Comparison of ENCODE assay signal across 1 cellular context in the genomic region with DNA sequence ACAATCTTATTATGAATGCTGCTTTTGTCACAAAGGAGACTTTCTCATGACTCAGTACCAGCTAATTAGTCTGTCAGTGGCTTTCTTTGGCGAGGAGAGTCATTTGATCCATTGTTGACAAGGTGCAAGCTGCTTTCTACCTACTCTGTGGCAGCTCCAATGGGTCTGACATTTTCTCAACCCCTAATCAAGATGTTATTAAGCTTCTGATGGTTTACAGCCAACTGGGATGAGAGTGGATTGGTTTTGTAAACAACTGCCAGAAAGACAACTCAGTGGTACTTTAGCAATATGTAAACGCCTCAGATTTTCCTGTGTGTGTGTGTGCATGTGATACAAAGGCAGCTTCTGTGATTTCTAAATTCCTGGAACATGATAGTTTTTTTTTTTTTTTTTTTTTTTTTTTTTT.
TF ChIP-seq lines count a peak whose summit lies in the region.

No MANE protein-coding gene starts in this region.

TF ChIP-seq in HepG2, 621 proteins besides CTCF, POLR2A, EP300 and RAD21 (continued from another document):
- no peak for TF ChIP-seq BRCA1 (CRISPR knock-in tag; IDR thresholded peaks at IDR 0.05)
- TF ChIP-seq, protein P1, sequence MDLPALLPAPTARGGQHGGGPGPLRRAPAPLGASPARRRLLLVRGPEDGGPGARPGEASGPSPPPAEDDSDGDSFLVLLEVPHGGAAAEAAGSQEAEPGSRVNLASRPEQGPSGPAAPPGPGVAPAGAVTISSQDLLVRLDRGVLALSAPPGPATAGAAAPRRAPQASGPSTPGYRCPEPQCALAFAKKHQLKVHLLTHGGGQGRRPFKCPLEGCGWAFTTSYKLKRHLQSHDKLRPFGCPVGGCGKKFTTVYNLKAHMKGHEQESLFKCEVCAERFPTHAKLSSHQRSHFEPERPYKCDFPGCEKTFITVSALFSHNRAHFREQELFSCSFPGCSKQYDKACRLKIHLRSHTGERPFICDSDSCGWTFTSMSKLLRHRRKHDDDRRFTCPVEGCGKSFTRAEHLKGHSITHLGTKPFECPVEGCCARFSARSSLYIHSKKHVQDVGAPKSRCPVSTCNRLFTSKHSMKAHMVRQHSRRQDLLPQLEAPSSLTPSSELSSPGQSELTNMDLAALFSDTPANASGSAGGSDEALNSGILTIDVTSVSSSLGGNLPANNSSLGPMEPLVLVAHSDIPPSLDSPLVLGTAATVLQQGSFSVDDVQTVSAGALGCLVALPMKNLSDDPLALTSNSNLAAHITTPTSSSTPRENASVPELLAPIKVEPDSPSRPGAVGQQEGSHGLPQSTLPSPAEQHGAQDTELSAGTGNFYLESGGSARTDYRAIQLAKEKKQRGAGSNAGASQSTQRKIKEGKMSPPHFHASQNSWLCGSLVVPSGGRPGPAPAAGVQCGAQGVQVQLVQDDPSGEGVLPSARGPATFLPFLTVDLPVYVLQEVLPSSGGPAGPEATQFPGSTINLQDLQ (CRISPR knock-in tag; IDR thresholded peaks at IDR 0.05) = no peak
- TF ChIP-seq SOX13 (IDR thresholded peaks at IDR 0.05) = no peak
- peak in 1 of 2 experiments; percentile 21; a peak in 1 of 4 replicates for TF ChIP-seq SOX13 (CRISPR knock-in tag; conservative IDR thresholded peaks at IDR 0.05 in 1 of 2, IDR thresholded peaks at IDR 0.05 in 1 of 2)
- peak; percentile 39; the same call in 1 of the 2 replicates for TF ChIP-seq FOSL2 (CRISPR knock-in tag; IDR thresholded peaks at IDR 0.05)
- no peak for TF ChIP-seq FOXA1 (IDR thresholded peaks at IDR 0.05)
- peak; percentile 62 for TF ChIP-seq FOXA1 (CRISPR knock-in tag; IDR thresholded peaks at IDR 0.05)
- TF ChIP-seq ARNT (IDR thresholded peaks at IDR 0.05) = no peak
- no peak for TF ChIP-seq DNMT1 (CRISPR knock-in tag; IDR thresholded peaks at IDR 0.05)
- no peak for TF ChIP-seq ZNF317 (CRISPR knock-in tag; IDR thresholded peaks at IDR 0.05)
- TF ChIP-seq FOXP1 (IDR thresholded peaks at IDR 0.05) = no peak
- peak; percentile 26; the same call in 1 of the 2 replicates for TF ChIP-seq FOXP1 (CRISPR knock-in tag; IDR thresholded peaks at IDR 0.05)
- 0 out of 2 replicates have a peak, but pooled peaks have one; percentile 35 for TF ChIP-seq FOXA3 (CRISPR knock-in tag; IDR thresholded peaks at IDR 0.05)
- no peak for TF ChIP-seq KDM4B (CRISPR knock-in tag; IDR thresholded peaks at IDR 0.05)
- no peak for TF ChIP-seq HOXA5 (CRISPR knock-in tag; IDR thresholded peaks at IDR 0.05)
- no peak for TF ChIP-seq ZNF3 (CRISPR knock-in tag; IDR thresholded peaks at IDR 0.05)
- no peak for TF ChIP-seq SMARCC2 (IDR thresholded peaks at IDR 0.05)
- TF ChIP-seq ZNF264 (CRISPR knock-in tag; IDR thresholded peaks at IDR 0.05) = no peak
- no peak for TF ChIP-seq MYNN (CRISPR knock-in tag; IDR thresholded peaks at IDR 0.05; ENCODE audit: low read depth)
- TF ChIP-seq ZNF644 (CRISPR knock-in tag; IDR thresholded peaks at IDR 0.05; ENCODE audit: low read depth) = peak; percentile 57; the same call in 1 of the 2 replicates
